In the genomic region with DNA sequence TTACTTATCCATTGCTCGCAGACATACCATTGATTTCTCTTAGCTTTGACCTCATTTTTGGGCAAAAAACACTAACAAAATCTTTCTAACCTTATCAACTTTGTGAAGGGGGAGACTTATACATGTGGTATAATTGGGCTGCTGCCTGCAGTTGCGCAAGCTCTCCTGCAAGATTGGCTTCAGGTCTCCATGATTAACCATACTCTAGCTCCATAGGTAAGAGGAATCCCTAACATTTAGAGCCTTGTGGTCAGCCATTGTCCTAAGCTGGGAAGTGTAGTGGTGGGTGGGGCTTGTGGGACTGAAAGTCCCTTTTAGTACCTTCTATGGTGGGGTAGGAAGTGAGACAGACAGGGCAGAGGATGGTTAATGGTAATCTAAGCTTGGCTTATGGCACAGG, we compare ENCODE assay signal across 2 cellular contexts.
TF ChIP-seq lines count a peak whose summit lies in the region.

No MANE protein-coding gene starts in this region.

TF ChIP-seq in GM23338, 12 proteins besides CTCF, POLR2A, EP300 and RAD21 (continued from another document):
- TF ChIP-seq EZH2 (IDR thresholded peaks at IDR 0.05; ENCODE audit: low read depth, unreplicated experiment) (no peak), NANOG (IDR thresholded peaks at IDR 0.05; ENCODE audit: borderline replicate concordance) (no peak), ZNF331 (CRISPR knock-in tag; IDR thresholded peaks at IDR 0.05; ENCODE audit: low read depth) (no peak), EZH2phosphoT487 (IDR thresholded peaks at IDR 0.05; ENCODE audit: unreplicated experiment) (no peak), ZNF114 (CRISPR knock-in tag; IDR thresholded peaks at IDR 0.05) (no peak), REST (IDR thresholded peaks at IDR 0.05; ENCODE audit: unreplicated experiment) (no peak), CREB1 (CRISPR knock-in tag; IDR thresholded peaks at IDR 0.05; ENCODE audit: low read depth) (no peak)
- TF ChIP-seq, protein P1, sequence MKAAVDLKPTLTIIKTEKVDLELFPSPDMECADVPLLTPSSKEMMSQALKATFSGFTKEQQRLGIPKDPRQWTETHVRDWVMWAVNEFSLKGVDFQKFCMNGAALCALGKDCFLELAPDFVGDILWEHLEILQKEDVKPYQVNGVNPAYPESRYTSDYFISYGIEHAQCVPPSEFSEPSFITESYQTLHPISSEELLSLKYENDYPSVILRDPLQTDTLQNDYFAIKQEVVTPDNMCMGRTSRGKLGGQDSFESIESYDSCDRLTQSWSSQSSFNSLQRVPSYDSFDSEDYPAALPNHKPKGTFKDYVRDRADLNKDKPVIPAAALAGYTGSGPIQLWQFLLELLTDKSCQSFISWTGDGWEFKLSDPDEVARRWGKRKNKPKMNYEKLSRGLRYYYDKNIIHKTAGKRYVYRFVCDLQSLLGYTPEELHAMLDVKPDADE (IDR thresholded peaks at IDR 0.05) = no peak
- TF ChIP-seq, protein P2, sequence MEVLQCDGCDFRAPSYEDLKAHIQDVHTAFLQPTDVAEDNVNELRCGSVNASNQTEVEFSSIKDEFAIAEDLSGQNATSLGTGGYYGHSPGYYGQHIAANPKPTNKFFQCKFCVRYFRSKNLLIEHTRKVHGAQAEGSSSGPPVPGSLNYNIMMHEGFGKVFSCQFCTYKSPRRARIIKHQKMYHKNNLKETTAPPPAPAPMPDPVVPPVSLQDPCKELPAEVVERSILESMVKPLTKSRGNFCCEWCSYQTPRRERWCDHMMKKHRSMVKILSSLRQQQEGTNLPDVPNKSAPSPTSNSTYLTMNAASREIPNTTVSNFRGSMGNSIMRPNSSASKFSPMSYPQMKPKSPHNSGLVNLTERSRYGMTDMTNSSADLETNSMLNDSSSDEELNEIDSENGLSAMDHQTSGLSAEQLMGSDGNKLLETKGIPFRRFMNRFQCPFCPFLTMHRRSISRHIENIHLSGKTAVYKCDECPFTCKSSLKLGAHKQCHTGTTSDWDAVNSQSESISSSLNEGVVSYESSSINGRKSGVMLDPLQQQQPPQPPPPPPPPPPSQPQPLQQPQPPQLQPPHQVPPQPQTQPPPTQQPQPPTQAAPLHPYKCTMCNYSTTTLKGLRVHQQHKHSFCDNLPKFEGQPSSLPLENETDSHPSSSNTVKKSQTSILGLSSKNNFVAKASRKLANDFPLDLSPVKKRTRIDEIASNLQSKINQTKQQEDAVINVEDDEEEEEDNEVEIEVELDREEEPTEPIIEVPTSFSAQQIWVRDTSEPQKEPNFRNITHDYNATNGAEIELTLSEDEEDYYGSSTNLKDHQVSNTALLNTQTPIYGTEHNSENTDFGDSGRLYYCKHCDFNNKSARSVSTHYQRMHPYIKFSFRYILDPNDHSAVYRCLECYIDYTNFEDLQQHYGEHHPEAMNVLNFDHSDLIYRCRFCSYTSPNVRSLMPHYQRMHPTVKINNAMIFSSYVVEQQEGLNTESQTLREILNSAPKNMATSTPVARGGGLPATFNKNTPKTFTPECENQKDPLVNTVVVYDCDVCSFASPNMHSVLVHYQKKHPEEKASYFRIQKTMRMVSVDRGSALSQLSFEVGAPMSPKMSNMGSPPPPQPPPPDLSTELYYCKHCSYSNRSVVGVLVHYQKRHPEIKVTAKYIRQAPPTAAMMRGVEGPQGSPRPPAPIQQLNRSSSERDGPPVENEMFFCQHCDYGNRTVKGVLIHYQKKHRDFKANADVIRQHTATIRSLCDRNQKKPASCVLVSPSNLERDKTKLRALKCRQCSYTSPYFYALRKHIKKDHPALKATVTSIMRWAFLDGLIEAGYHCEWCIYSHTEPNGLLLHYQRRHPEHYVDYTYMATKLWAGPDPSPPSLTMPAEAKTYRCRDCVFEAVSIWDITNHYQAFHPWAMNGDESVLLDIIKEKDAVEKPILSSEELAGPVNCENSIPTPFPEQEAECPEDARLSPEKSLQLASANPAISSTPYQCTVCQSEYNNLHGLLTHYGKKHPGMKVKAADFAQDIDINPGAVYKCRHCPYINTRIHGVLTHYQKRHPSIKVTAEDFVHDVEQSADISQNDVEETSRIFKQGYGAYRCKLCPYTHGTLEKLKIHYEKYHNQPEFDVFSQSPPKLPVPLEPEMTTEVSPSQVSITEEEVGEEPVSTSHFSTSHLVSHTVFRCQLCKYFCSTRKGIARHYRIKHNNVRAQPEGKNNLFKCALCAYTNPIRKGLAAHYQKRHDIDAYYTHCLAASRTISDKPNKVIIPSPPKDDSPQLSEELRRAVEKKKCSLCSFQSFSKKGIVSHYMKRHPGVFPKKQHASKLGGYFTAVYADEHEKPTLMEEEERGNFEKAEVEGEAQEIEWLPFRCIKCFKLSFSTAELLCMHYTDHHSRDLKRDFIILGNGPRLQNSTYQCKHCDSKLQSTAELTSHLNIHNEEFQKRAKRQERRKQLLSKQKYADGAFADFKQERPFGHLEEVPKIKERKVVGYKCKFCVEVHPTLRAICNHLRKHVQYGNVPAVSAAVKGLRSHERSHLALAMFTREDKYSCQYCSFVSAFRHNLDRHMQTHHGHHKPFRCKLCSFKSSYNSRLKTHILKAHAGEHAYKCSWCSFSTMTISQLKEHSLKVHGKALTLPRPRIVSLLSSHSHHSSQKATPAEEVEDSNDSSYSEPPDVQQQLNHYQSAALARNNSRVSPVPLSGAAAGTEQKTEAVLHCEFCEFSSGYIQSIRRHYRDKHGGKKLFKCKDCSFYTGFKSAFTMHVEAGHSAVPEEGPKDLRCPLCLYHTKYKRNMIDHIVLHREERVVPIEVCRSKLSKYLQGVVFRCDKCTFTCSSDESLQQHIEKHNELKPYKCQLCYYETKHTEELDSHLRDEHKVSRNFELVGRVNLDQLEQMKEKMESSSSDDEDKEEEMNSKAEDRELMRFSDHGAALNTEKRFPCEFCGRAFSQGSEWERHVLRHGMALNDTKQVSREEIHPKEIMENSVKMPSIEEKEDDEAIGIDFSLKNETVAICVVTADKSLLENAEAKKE (CRISPR knock-in tag; IDR thresholded peaks at IDR 0.05) = no peak

TF ChIP-seq in IMR-90, 13 proteins besides CTCF, POLR2A, EP300 and RAD21 (continued from another document):
- TF ChIP-seq CEBPB (IDR thresholded peaks at IDR 0.05; ENCODE audit: low read depth, low read length) = peak; percentile 49; the same call in 1 of the 2 replicates
- TF ChIP-seq RCOR1 (IDR thresholded peaks at IDR 0.05; ENCODE audit: insufficient replicate concordance, low read length) = no peak
- TF ChIP-seq MAFK (IDR thresholded peaks at IDR 0.05; ENCODE audit: low read depth, low read length) = no peak
- no peak for TF ChIP-seq RFX5 (IDR thresholded peaks at IDR 0.05; ENCODE audit: low read depth, low read length)
